ENCODE assay signal across 11 cellular contexts in the genomic region with DNA sequence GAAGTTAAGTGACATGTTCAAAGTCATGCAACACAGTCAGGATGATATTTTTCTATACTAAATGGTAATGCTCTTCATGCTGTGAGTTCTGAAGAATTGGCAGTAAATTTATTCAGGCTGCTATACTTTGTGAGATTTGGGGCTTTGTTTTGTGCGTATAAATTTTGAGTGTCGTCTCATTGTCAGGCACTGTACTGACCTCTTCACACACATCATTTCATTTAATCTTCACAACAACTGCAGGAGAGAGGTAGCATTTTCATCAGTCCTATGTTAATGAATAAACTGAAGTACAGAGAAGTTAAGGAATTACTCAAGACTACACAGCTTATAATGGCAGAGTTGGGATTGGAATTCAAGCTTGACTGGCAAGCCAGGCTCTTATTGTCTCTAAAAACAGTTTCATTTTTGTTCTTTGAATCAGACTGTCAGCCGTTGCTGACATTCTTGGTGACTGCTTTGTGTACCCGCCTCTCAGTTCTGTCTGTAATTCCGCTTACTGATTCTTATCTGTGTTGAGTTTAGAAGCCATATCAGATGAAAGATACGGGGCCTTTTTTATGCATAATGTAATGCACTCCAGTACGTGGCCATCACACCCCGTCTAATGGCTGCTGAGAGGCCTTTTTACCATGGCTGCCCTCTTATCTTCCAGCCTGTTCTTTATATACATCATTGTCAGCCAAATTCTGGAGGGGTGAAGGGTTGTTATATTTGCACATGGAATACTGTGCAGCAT.
A peak's percentile ranks its signal among the peaks of the same experiment; 100 is the strongest.
DNase-seq lines count a peak whose midpoint lies in the region; ATAC-seq and TF ChIP-seq lines count a peak whose summit lies in the region.
"Had no signal": no experiment of that assay in that cellular context is flagged by ENCODE, and none has a peak within 500 bp of the region (broad histone marks: within the 10 kb centered on the region; RNA-seq: fewer than 3 reads in every experiment).

No MANE protein-coding gene starts in this region.

- H3K36me3 Mint-ChIP-seq in activated T-cell treated with anti-CD3 and anti-CD28 coated beads, Interleukin-2, amount 50 U/mL, for 4 hours (ENCODE audit: insufficient read depth) = peaks cover 15% of the 10 kb centered on the region

- H3K4me1 Mint-ChIP-seq in activated T-cell treated with anti-CD3 and anti-CD28 coated beads, Interleukin-2, amount 50 U/mL, for 4 hours (ENCODE audit: low read depth) = peaks cover 25% of the 10 kb centered on the region
- H3K4me1 Mint-ChIP-seq: GM23338 had no signal

- H3K27me3 Mint-ChIP-seq in activated T-cell treated with anti-CD3 and anti-CD28 coated beads, Interleukin-2, amount 50 U/mL, for 4 hours (ENCODE audit: low read depth) = no peaks in the 10 kb centered on the region

- H3K27me3 ChIP-seq in right cardiac atrium (ENCODE audit: control insufficient read depth, insufficient read depth) (no peaks in the 10 kb centered on the region), thoracic aorta (replicated peaks; ENCODE audit: insufficient read depth) (no peaks in the 10 kb centered on the region)

- H3K4me3 Mint-ChIP-seq in activated T-cell treated with anti-CD3 and anti-CD28 coated beads, Interleukin-2, amount 50 U/mL, for 4 hours = peak overlapping the region; percentile 67
- H3K4me3 Mint-ChIP-seq: GM23338 had no signal

- H3K4me3 ChIP-seq in right cardiac atrium (ENCODE audit: low read length) (no peak overlapping the region), thoracic aorta (peak overlapping the region; percentile 23)
- H3K4me3 ChIP-seq: GM23338 had no signal

- no peaks in the 10 kb centered on the region for H3K9me3 Mint-ChIP-seq in activated T-cell treated with anti-CD3 and anti-CD28 coated beads, Interleukin-2, amount 50 U/mL, for 4 hours
- H3K9me3 Mint-ChIP-seq: GM23338 had no signal

- DNase-seq in Right ventricle myocardium superior (no peak), cardiac septum (ENCODE audit: low spot score) (no peak), right cardiac atrium (no peak), thoracic aorta (ENCODE audit: low spot score) (no peak), A172 (ENCODE audit: low spot score) (no peak)
- DNase-seq in activated T-cell treated with anti-CD3 and anti-CD28 coated beads, Interleukin-2, amount 50 U/mL, for 4 hours = no peak
- no peak for DNase-seq in effector CD8-positive, alpha-beta T cell (lab: John Stamatoyannopoulos, UW)
- DNase-seq: activated CD8-positive, alpha-beta memory T cell treated with anti-CD3 and anti-CD28 coated beads, Interleukin-2, amount 50 U/mL, for 48 hours; NCI-H1694 had no signal

- WGBS in right cardiac atrium = 41% methylated on average over 8 of the region's 8 CpGs

- peak overlapping the region; percentile 64 for H3K27ac ChIP-seq in right cardiac atrium (ENCODE audit: low read length)
- H3K27ac ChIP-seq in thoracic aorta = no peak overlapping the region

- no peak for TF ChIP-seq CTCF in thoracic aorta (IDR thresholded peaks at IDR 0.05)

- peaks cover 6% of the 10 kb centered on the region for H3K36me3 ChIP-seq in thoracic aorta

- intact Hi-C loops in Right ventricle myocardium superior (cut with DNase I) = no loop called here
- intact Hi-C loops in cardiac septum (cut with DNase I) = no loop called here
- intact Hi-C loops in right cardiac atrium (cut with DNase I) = no loop called here

- H3K4me1 ChIP-seq in right cardiac atrium (ENCODE audit: control insufficient read depth, insufficient read depth, low read length) = peaks cover 1% of the 10 kb centered on the region
- H3K4me1 ChIP-seq in thoracic aorta (ENCODE audit: control insufficient read depth in 1 of 2, low read depth in 2 of 2) = peaks cover 0 to 5% of the 10 kb centered on the region in 2 donors

- ATAC-seq in Right ventricle myocardium superior (ENCODE audit: poor library complexity) = peak; percentile 36
- ATAC-seq in activated T-cell treated with anti-CD3 and anti-CD28 coated beads, Interleukin-2, amount 50 U/mL, for 4 hours = peak; percentile 91 to 92
- ATAC-seq in right cardiac atrium = peak; percentile 26 to 63
- no peak for ATAC-seq in thoracic aorta (ENCODE audit: insufficient number of reproducible peaks, low FRiP score, low read depth)
- ATAC-seq in GM18870 (IDR thresholded peaks at IDR 0.05; ENCODE audit: unreplicated experiment) = no peak
- ATAC-seq: GM23338 had no signal

- H3K9me3 ChIP-seq in right cardiac atrium (ENCODE audit: control insufficient read depth, low read length) (no peaks in the 10 kb centered on the region), thoracic aorta (no peaks in the 10 kb centered on the region)

Comparison
In these comparisons a context has a peak if more than half of its experiments do, and no peak if none do; other contexts are left out.
1. ATAC-seq: peak in Right ventricle myocardium superior (single experiment), activated T-cell treated with anti-CD3 and anti-CD28 coated beads, Interleukin-2, amount 50 U/mL, for 4 hours (2 of 2) and right cardiac atrium (2 of 2); none in thoracic aorta (single experiment) and GM18870 (single experiment).